ENCODE assay signal across 8 cellular contexts in genomic region chr1:101112051-101112770, GRCh38.
DNase-seq lines count a peak whose midpoint lies in the region; ATAC-seq and TF ChIP-seq lines count a peak whose summit lies in the region.

No MANE protein-coding gene starts in this region.

- WGBS in esophagus squamous epithelium, 2 donors: 54% methylated on average over 6 of the region's 6 CpGs

- H3K4me1 ChIP-seq in esophagus squamous epithelium: no peaks in the 10 kb centered on the region

- no peak for TF ChIP-seq POLR2A in esophagus squamous epithelium (IDR thresholded peaks at IDR 0.05)

- no peaks in the 10 kb centered on the region for H3K9me3 ChIP-seq in esophagus squamous epithelium

- TF ChIP-seq CTCF in esophagus squamous epithelium (IDR thresholded peaks at IDR 0.05): no peak

- H3K27me3 ChIP-seq in esophagus squamous epithelium: no peaks in the 10 kb centered on the region

- peak overlapping the region in 2 of 4 donors; percentile 7 to 46 for H3K27ac ChIP-seq in esophagus squamous epithelium

- peak; percentile 99 for ATAC-seq in GM19351 (IDR thresholded peaks at IDR 0.05; ENCODE audit: unreplicated experiment)
- ATAC-seq in HG03354 (IDR thresholded peaks at IDR 0.05; ENCODE audit: poor library complexity, severe bottlenecking, unreplicated experiment): peak; percentile 97

- DNase-seq in activated CD4-positive, alpha-beta T cell treated with anti-CD3 and anti-CD28 coated beads for 48 hours: peak; percentile 65
- DNase-seq in esophagus squamous epithelium (lab: John Stamatoyannopoulos, UW): peak; percentile 6
- peak; percentile 25 to 52 for DNase-seq in stimulated activated CD4-positive, alpha-beta T cell treated with anti-CD3 and anti-CD28 coated beads, Interleukin-15, amount 100 ng/mL, for 1 hour (ENCODE audit: low read depth in 1 of 2, low spot score in 1 of 2)
- DNase-seq in SKM-1 treated with dmso at 0.1 percent for 144 hours (lab: John Stamatoyannopoulos, UW; ENCODE audit: unreplicated experiment): no peak
- no peak for DNase-seq in ureter (ENCODE audit: low spot score)
- DNase-seq in NCI-H1417 treated with DMSO at 0.1 percent for 48 hours (lab: John Stamatoyannopoulos, UW): no peak

- H3K4me3 ChIP-seq in esophagus squamous epithelium: no peak overlapping the region

- intact Hi-C loops in esophagus squamous epithelium (cut with DNase I): no loop called here

- no peaks in the 10 kb centered on the region for H3K36me3 ChIP-seq in esophagus squamous epithelium

Comparison
In these comparisons a context has a peak if more than half of its experiments do, and no peak if none do; other contexts are left out.
1. DNase-seq: peak in activated CD4-positive, alpha-beta T cell treated with anti-CD3 and anti-CD28 coated beads for 48 hours (single experiment), esophagus squamous epithelium (single experiment) and stimulated activated CD4-positive, alpha-beta T cell treated with anti-CD3 and anti-CD28 coated beads, Interleukin-15, amount 100 ng/mL, for 1 hour (2 of 2); none in SKM-1 treated with dmso at 0.1 percent for 144 hours (single experiment), ureter (single experiment) and NCI-H1417 treated with DMSO at 0.1 percent for 48 hours (single experiment).